ENCODE assay signal across 8 cellular contexts in the genomic region with DNA sequence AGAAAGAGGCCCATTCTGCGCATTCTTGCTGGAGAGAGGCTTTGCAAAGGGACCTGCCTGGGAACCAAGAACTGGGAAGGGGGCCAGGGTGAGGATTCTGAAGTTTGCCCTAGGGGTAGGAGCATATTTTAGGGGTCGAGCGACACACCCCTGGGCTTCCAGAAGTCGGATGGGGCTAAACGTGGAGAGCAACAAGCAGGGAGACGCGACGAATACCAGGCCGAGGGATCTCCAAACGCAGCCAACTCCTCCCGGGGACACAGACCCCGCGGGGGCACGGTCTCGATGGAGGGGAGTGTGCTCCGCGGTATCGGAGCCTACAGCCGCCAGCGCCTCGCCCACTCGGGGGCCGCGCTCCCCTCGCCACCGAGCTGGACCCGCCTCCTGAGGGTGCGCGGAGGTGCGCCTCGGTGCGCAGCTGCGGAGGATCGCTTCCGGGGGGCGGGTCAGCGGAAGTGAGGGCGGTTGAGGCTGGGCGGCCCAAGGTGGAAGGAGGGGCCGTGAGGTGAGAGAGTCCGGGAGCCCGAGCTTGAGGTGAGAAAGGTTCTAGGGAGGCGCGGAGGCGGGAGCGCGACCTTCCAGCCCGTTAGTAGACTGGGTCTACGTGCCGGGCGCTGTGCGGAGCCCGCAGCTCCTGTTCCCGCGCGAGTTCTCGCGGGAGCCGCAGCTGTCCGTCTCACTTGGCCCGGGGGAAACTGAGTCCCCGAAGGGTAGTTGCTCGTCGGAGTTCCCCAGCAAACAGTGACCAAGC. TPM values are rescaled to one million over a fixed set of nuclear protein-coding genes. Genes with fewer than 3 reads are reported as not detected.
A peak's percentile ranks its signal among the peaks of the same experiment; 100 is the strongest.
DNase-seq lines count a peak whose midpoint lies in the region; ATAC-seq, FAIRE-seq and TF ChIP-seq lines count a peak whose summit lies in the region.

A gene (plus strand): TSS at position 459 of the 751 bp plus-strand sequence. CDS start 3,151 bp downstream, outside the sequence.

- ATAC-seq in HG03060 (IDR thresholded peaks at IDR 0.05; ENCODE audit: low read depth, unreplicated experiment), result peak; percentile 52

- intact Hi-C loops in kidney (cut with DNase I), result no loop called here

- peak; percentile 77 for TF ChIP-seq POLR2A in GM18526 (IDR thresholded peaks at IDR 0.05; ENCODE audit: extremely low read depth, insufficient read length)

- peaks cover 22 to 34% of the 10 kb centered on the region in 2 donors for H3K4me1 ChIP-seq in kidney (ENCODE audit: control insufficient read depth in 1 of 2, insufficient read depth in 1 of 2, low read depth in 1 of 2, low read length in 2 of 2)

- peaks cover 0 to 4% of the 10 kb centered on the region in 2 donors for H3K36me3 ChIP-seq in kidney (ENCODE audit: control insufficient read depth in 1 of 2, insufficient read depth in 2 of 2, low read length in 2 of 2)

- TF ChIP-seq CTCF in AG04449 (IDR thresholded peaks at IDR 0.05; ENCODE audit: insufficient read depth, low read length, missing control alignments) (no peak), kidney (IDR thresholded peaks at IDR 0.05; ENCODE audit: borderline replicate concordance, extremely low read depth, insufficient read depth) (no peak)

- peak within 1 kb of the TSS; percentile 91 for H3K4me3 ChIP-seq in AG04449 (ENCODE audit: low read depth, low read length)
- peak within 1 kb of the TSS; percentile 65 to 84 for H3K4me3 ChIP-seq in kidney (ENCODE audit: low read length in 2 of 2)

- H3K9ac ChIP-seq in kidney (ENCODE audit: low read length in 2 of 2), result peak within 1 kb of the TSS; percentile 72 to 93

- DNase-seq in AG04449 (ENCODE audit: low read depth, low spot score) (no peak), NCI-H2227 treated with DMSO at 0.1 percent for 48 hours (lab: John Stamatoyannopoulos, UW) (peak; percentile 70), kidney (peak; percentile 96)
- peak; percentile 87 for DNase-seq in activated CD4-positive, CD25-positive, alpha-beta regulatory T cell treated with anti-CD3 and anti-CD28 coated beads, Interleukin-2, amount 50 U/mL, for 16 hours (ENCODE audit: low read depth, low spot score)
- DNase-seq in central memory CD4-positive, alpha-beta T cell, result peak; percentile 92
- peak; percentile 97 for DNase-seq in stimulated activated CD4-positive, alpha-beta T cell treated with anti-CD3 and anti-CD28 coated beads, Interleukin-15, amount 100 ng/mL, for 24 hours

- FAIRE-seq in kidney (lab: Jason Lieb, UNC), result no peak

- peak within 1 kb of the TSS; percentile 89 to 93 for H3K27ac ChIP-seq in kidney (ENCODE audit: low read depth in 2 of 2, low read length in 2 of 2)

- POLR2A ChIA-PET in AG04449 (lab: Yijun Ruan, JAX), result interaction anchor here (0.7 to 1.8 kb wide), 5 partner anchors 9 to 573 kb away, joined by 3 to 7 read pairs (median 4); a partner anchor contains a TSS

- CTCF ChIA-PET in AG04449 (lab: Yijun Ruan, JAX), result interaction anchor here (0.8 to 3.9 kb wide), 8 partner anchors 8 to 211 kb away, joined by 3 to 17 read pairs (median 5); no protein-coding TSS in a partner anchor

- no peaks in the 10 kb centered on the region for H3K9me3 ChIP-seq in kidney (ENCODE audit: control insufficient read depth in 1 of 2, low read length in 2 of 2)

RNA-seq across cellular contexts. Expression of the gene that starts here (rescaled TPM):
- 66.6 TPM for total RNA-seq in kidney
- 108 TPM for polyA plus RNA-seq in kidney (ENCODE audit: insufficient read depth, low read depth, low replicate concordance)
